Comparison of ENCODE assay signal across 9 cellular contexts in genomic region chr5:123947797-123948196, GRCh38.
"Had no signal": no experiment of that assay in that cellular context is flagged by ENCODE, and none has a peak within 500 bp of the region (broad histone marks: within the 10 kb centered on the region; RNA-seq: fewer than 3 reads in every experiment).

No MANE protein-coding gene starts in this region.

- H3K27ac Mint-ChIP-seq: H9 had no signal

- H3K4me3 Mint-ChIP-seq: H9 had no signal

- DNase-seq: GM23248, GOT3, H9, HCEC 1CT, IMR-90, KG1 had no signal

- ATAC-seq: K562 had no signal

- H2AFZ ChIP-seq: GM23248 had no signal

- H3K27ac ChIP-seq: GM23248 had no signal

- H3K4me3 ChIP-seq: GM23248, K562 had no signal

- H3K9ac ChIP-seq: GM23248 had no signal

- FAIRE-seq: H54, HTR-8/SVneo, K562 had no signal
